In the genomic region with DNA sequence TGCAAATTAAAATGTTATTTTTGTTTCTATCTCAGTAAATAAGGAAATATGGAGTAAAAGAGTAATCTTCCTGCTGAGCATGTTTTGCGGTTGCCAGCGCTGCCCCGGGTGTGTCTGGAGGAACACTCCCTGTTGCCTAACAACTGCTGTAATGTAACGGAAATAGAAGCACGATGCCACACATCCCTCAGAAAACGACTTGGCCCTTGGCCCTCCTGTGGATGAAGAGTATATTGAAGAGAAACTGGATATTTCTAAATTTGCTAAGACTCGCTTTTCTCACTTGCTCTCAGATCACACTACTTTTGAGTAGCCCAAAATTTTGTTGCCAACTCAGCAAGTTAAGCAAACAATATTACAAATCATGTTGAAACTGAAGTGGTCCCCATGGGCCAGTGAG, we compare ENCODE assay signal across 1 cellular context.
A peak's percentile ranks its signal among the peaks of the same experiment; 100 is the strongest.
TF ChIP-seq lines count a peak whose summit lies in the region.

No MANE protein-coding gene starts in this region.

TF ChIP-seq in K562, 482 proteins besides CTCF, POLR2A, EP300 and RAD21 (continued from another document and continues in another):
- TF ChIP-seq RREB1 (CRISPR knock-in tag; IDR thresholded peaks at IDR 0.05) (0 out of 2 replicates have a peak, but pooled peaks have one; percentile 65), TCF7L2 (IDR thresholded peaks at IDR 0.05; ENCODE audit: low read depth, low read length) (no peak), ID3 (CRISPR knock-in tag; IDR thresholded peaks at IDR 0.05) (no peak), ID3 (tag; IDR thresholded peaks at IDR 0.05) (no peak), SMAD4 (CRISPR knock-in tag; conservative IDR thresholded peaks at IDR 0.05) (peak; percentile 73), MED1 (CRISPR knock-in tag; IDR thresholded peaks at IDR 0.05; ENCODE audit: borderline replicate concordance) (no peak), ZFP36 (IDR thresholded peaks at IDR 0.05; ENCODE audit: low read depth, low read length, partially characterized antibody) (peak; percentile 32), ZNF311 (CRISPR knock-in tag; IDR thresholded peaks at IDR 0.05) (0 out of 2 replicates have a peak, but pooled peaks have one; percentile 33), CLOCK (CRISPR knock-in tag; IDR thresholded peaks at IDR 0.05; ENCODE audit: borderline replicate concordance) (no peak), XRCC5 (IDR thresholded peaks at IDR 0.05; ENCODE audit: low read depth, low read length) (0 out of 2 replicates have a peak, but pooled peaks have one; percentile 32), CTCFL (IDR thresholded peaks at IDR 0.05; ENCODE audit: borderline replicate concordance, insufficient read depth, low read depth, low read length, poor library complexity, severe bottlenecking) (peak; percentile 80), MBD2 (IDR thresholded peaks at IDR 0.05; ENCODE audit: borderline replicate concordance, low read depth) (no peak), ZC3H11A (IDR thresholded peaks at IDR 0.05; ENCODE audit: low read depth, low read length) (no peak), CBFA2T3 (IDR thresholded peaks at IDR 0.05) (peak; percentile 6; the same call in 1 of the 2 replicates), ZNF695 (CRISPR knock-in tag; IDR thresholded peaks at IDR 0.05) (no peak), ZBTB17 (CRISPR knock-in tag; IDR thresholded peaks at IDR 0.05) (peak; percentile 23; the same call in 1 of the 2 replicates), PHB2 (IDR thresholded peaks at IDR 0.05; ENCODE audit: low read depth) (no peak), MAX (CRISPR knock-in tag; IDR thresholded peaks at IDR 0.05) (0 out of 2 replicates have a peak, but pooled peaks have one; percentile 35), KAT7 (CRISPR knock-in tag; IDR thresholded peaks at IDR 0.05; ENCODE audit: borderline replicate concordance) (no peak)
- TF ChIP-seq, protein P1, sequence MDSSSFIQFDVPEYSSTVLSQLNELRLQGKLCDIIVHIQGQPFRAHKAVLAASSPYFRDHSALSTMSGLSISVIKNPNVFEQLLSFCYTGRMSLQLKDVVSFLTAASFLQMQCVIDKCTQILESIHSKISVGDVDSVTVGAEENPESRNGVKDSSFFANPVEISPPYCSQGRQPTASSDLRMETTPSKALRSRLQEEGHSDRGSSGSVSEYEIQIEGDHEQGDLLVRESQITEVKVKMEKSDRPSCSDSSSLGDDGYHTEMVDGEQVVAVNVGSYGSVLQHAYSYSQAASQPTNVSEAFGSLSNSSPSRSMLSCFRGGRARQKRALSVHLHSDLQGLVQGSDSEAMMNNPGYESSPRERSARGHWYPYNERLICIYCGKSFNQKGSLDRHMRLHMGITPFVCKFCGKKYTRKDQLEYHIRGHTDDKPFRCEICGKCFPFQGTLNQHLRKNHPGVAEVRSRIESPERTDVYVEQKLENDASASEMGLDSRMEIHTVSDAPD (CRISPR knock-in tag; IDR thresholded peaks at IDR 0.05): no peak
- TF ChIP-seq, protein P2, sequence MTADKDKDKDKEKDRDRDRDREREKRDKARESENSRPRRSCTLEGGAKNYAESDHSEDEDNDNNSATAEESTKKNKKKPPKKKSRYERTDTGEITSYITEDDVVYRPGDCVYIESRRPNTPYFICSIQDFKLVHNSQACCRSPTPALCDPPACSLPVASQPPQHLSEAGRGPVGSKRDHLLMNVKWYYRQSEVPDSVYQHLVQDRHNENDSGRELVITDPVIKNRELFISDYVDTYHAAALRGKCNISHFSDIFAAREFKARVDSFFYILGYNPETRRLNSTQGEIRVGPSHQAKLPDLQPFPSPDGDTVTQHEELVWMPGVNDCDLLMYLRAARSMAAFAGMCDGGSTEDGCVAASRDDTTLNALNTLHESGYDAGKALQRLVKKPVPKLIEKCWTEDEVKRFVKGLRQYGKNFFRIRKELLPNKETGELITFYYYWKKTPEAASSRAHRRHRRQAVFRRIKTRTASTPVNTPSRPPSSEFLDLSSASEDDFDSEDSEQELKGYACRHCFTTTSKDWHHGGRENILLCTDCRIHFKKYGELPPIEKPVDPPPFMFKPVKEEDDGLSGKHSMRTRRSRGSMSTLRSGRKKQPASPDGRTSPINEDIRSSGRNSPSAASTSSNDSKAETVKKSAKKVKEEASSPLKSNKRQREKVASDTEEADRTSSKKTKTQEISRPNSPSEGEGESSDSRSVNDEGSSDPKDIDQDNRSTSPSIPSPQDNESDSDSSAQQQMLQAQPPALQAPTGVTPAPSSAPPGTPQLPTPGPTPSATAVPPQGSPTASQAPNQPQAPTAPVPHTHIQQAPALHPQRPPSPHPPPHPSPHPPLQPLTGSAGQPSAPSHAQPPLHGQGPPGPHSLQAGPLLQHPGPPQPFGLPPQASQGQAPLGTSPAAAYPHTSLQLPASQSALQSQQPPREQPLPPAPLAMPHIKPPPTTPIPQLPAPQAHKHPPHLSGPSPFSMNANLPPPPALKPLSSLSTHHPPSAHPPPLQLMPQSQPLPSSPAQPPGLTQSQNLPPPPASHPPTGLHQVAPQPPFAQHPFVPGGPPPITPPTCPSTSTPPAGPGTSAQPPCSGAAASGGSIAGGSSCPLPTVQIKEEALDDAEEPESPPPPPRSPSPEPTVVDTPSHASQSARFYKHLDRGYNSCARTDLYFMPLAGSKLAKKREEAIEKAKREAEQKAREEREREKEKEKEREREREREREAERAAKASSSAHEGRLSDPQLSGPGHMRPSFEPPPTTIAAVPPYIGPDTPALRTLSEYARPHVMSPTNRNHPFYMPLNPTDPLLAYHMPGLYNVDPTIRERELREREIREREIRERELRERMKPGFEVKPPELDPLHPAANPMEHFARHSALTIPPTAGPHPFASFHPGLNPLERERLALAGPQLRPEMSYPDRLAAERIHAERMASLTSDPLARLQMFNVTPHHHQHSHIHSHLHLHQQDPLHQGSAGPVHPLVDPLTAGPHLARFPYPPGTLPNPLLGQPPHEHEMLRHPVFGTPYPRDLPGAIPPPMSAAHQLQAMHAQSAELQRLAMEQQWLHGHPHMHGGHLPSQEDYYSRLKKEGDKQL (CRISPR knock-in tag; IDR thresholded peaks at IDR 0.05; ENCODE audit: borderline replicate concordance): no peak
- TF ChIP-seq, protein P3, sequence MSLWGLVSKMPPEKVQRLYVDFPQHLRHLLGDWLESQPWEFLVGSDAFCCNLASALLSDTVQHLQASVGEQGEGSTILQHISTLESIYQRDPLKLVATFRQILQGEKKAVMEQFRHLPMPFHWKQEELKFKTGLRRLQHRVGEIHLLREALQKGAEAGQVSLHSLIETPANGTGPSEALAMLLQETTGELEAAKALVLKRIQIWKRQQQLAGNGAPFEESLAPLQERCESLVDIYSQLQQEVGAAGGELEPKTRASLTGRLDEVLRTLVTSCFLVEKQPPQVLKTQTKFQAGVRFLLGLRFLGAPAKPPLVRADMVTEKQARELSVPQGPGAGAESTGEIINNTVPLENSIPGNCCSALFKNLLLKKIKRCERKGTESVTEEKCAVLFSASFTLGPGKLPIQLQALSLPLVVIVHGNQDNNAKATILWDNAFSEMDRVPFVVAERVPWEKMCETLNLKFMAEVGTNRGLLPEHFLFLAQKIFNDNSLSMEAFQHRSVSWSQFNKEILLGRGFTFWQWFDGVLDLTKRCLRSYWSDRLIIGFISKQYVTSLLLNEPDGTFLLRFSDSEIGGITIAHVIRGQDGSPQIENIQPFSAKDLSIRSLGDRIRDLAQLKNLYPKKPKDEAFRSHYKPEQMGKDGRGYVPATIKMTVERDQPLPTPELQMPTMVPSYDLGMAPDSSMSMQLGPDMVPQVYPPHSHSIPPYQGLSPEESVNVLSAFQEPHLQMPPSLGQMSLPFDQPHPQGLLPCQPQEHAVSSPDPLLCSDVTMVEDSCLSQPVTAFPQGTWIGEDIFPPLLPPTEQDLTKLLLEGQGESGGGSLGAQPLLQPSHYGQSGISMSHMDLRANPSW (CRISPR knock-in tag; IDR thresholded peaks at IDR 0.05): no peak
- TF ChIP-seq, protein P4, sequence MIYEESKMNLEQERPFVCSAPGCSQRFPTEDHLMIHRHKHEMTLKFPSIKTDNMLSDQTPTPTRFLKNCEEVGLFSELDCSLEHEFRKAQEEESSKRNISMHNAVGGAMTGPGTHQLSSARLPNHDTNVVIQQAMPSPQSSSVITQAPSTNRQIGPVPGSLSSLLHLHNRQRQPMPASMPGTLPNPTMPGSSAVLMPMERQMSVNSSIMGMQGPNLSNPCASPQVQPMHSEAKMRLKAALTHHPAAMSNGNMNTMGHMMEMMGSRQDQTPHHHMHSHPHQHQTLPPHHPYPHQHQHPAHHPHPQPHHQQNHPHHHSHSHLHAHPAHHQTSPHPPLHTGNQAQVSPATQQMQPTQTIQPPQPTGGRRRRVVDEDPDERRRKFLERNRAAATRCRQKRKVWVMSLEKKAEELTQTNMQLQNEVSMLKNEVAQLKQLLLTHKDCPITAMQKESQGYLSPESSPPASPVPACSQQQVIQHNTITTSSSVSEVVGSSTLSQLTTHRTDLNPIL (CRISPR knock-in tag; IDR thresholded peaks at IDR 0.05): no peak
